In genomic region chr4:184402239-184402638, GRCh38 we compare ENCODE assay signal across 15 cellular contexts.
A peak's percentile ranks its signal among the peaks of the same experiment; 100 is the strongest.
DNase-seq lines count a peak whose midpoint lies in the region; ATAC-seq and TF ChIP-seq lines count a peak whose summit lies in the region.
"Had no signal": no experiment of that assay in that cellular context is flagged by ENCODE, and none has a peak within 500 bp of the region (broad histone marks: within the 10 kb centered on the region; RNA-seq: fewer than 3 reads in every experiment).

No MANE protein-coding gene starts in this region.

- H3K9me3 Mint-ChIP-seq in MCF 10A (ENCODE audit: unreplicated experiment) = no peaks in the 10 kb centered on the region
- no peaks in the 10 kb centered on the region for H3K9me3 Mint-ChIP-seq in activated naive CD8-positive, alpha-beta T cell treated with anti-CD3 and anti-CD28 coated beads, Interleukin-2, amount 50 U/mL, for 24 hours
- no peaks in the 10 kb centered on the region for H3K9me3 Mint-ChIP-seq in natural killer cell
- H3K9me3 Mint-ChIP-seq in stimulated activated naive B cell treated with anti-CD40 and anti-IgM and Interleukin-4, amounts not matched to agents 10 μg/mL and 1 μg/mL and 100 μg/mL, for 72 hours = no peaks in the 10 kb centered on the region
- H3K9me3 Mint-ChIP-seq in CD4-positive, alpha-beta T cell = no peaks in the 10 kb centered on the region
- H3K9me3 Mint-ChIP-seq: activated T-cell treated with anti-CD3 and anti-CD28 coated beads, Interleukin-2, amount 50 U/mL, for 72 hours; IgD-negative memory B cell had no signal

- H3K4me1 ChIP-seq in breast epithelium = no peaks in the 10 kb centered on the region

- H3K4me1 Mint-ChIP-seq in MCF 10A (ENCODE audit: insufficient read depth, unreplicated experiment) (peaks cover 31% of the 10 kb centered on the region), natural killer cell (peaks cover 28% of the 10 kb centered on the region in 2 donors)
- H3K4me1 Mint-ChIP-seq in activated naive CD8-positive, alpha-beta T cell treated with anti-CD3 and anti-CD28 coated beads, Interleukin-2, amount 50 U/mL, for 24 hours = peaks cover 39% of the 10 kb centered on the region
- H3K4me1 Mint-ChIP-seq in stimulated activated naive B cell treated with anti-CD40 and anti-IgM and Interleukin-4, amounts not matched to agents 10 μg/mL and 1 μg/mL and 100 μg/mL, for 72 hours = peaks cover 37 to 90% of the 10 kb centered on the region in 2 donors
- no peaks in the 10 kb centered on the region for H3K4me1 Mint-ChIP-seq in CD4-positive, alpha-beta T cell (ENCODE audit: low read depth)

- BruUV-seq in MCF 10A (replicated peaks; lab: Mats Ljungman, UMichigan) = no TSS peak

- no peaks in the 10 kb centered on the region for H3K27me3 Mint-ChIP-seq in MCF 10A (ENCODE audit: insufficient read depth, unreplicated experiment)
- H3K27me3 Mint-ChIP-seq in activated naive CD8-positive, alpha-beta T cell treated with anti-CD3 and anti-CD28 coated beads, Interleukin-2, amount 50 U/mL, for 24 hours = no peaks in the 10 kb centered on the region
- H3K27me3 Mint-ChIP-seq in natural killer cell (ENCODE audit: low read depth in 2 of 2) = no peaks in the 10 kb centered on the region
- H3K27me3 Mint-ChIP-seq in stimulated activated naive B cell treated with anti-CD40 and anti-IgM and Interleukin-4, amounts not matched to agents 10 μg/mL and 1 μg/mL and 100 μg/mL, for 72 hours = no peaks in the 10 kb centered on the region
- no peaks in the 10 kb centered on the region for H3K27me3 Mint-ChIP-seq in CD4-positive, alpha-beta T cell
- H3K27me3 Mint-ChIP-seq: IgD-negative memory B cell had no signal

- ATAC-seq in activated naive CD8-positive, alpha-beta T cell treated with anti-CD3 and anti-CD28 coated beads, Interleukin-2, amount 50 U/mL, for 24 hours = no peak
- ATAC-seq in natural killer cell (no peak), HG03025 (IDR thresholded peaks at IDR 0.05; ENCODE audit: low FRiP score, unreplicated experiment) (no peak)
- no peak for ATAC-seq in stimulated activated naive B cell treated with anti-CD40 and anti-IgM and Interleukin-4, amounts not matched to agents 10 μg/mL and 1 μg/mL and 100 μg/mL, for 72 hours (replicated peaks)
- ATAC-seq in CD4-positive, alpha-beta T cell (ENCODE audit: poor library complexity) = no peak
- ATAC-seq: A549; activated T-cell treated with anti-CD3 and anti-CD28 coated beads, Interleukin-2, amount 50 U/mL, for 72 hours; HCT116 had no signal

- POLR2A ChIA-PET in MCF 10A (lab: Yijun Ruan, JAX) = interaction anchor here (1.2 to 2.2 kb wide), 3 partner anchors 12 to 135 kb away, joined by 4 to 10 read pairs (median 9); partner anchors contain the start of gene IRF2
- POLR2A ChIA-PET in CD4-positive, alpha-beta T cell (lab: Charles Lee) = interaction anchor here (0.5 kb wide), 1 partner anchor 171 kb away, joined by 4 read pairs; no protein-coding TSS in a partner anchor

- CTCF ChIA-PET in MCF 10A (lab: Yijun Ruan, JAX) = no interaction called here
- CTCF ChIA-PET in CD4-positive, alpha-beta T cell (lab: Charles Lee) = no interaction called here

- H3K9me3 ChIP-seq in breast epithelium = no peaks in the 10 kb centered on the region
- H3K9me3 ChIP-seq in MG63 = no peaks in the 10 kb centered on the region
- no peaks in the 10 kb centered on the region for H3K9me3 ChIP-seq in CD4-positive, alpha-beta T cell (ENCODE audit: control insufficient read depth, low read length)
- H3K9me3 ChIP-seq: A549, ovary, SJSA1 had no signal

- H3K36me3 ChIP-seq in breast epithelium = no peaks in the 10 kb centered on the region
- H3K36me3 ChIP-seq in MG63 = peaks cover 2% of the 10 kb centered on the region; the same call in 1 of the 2 replicates
- H3K36me3 ChIP-seq: ovary had no signal

- H3K27me3 ChIP-seq in breast epithelium (no peaks in the 10 kb centered on the region), MG63 (no peaks in the 10 kb centered on the region)
- no peaks in the 10 kb centered on the region for H3K27me3 ChIP-seq in CD4-positive, alpha-beta T cell (ENCODE audit: control insufficient read depth, insufficient read depth, low read length)
- H3K27me3 ChIP-seq: ovary, SJSA1 had no signal

- no peak for TF ChIP-seq POLR2A in breast epithelium (IDR thresholded peaks at IDR 0.05)

- H3K4me3 ChIP-seq in breast epithelium = no peak overlapping the region
- H3K4me3 ChIP-seq in MG63 = no peak overlapping the region
- H3K4me3 ChIP-seq: A549, ovary, PC-9, SJSA1 had no signal

- H3K27ac ChIP-seq in breast epithelium = no peak overlapping the region
- H3K27ac ChIP-seq in CD4-positive, alpha-beta T cell (ENCODE audit: low read depth, low read length) = no peak overlapping the region
- H3K27ac ChIP-seq: A549, PC-9, SJSA1 had no signal

- H3K27ac Mint-ChIP-seq in MCF 10A (ENCODE audit: low read depth, unreplicated experiment) (peak overlapping the region; percentile 88), natural killer cell (peak overlapping the region; percentile 19 to 52)
- peak overlapping the region; percentile 62 for H3K27ac Mint-ChIP-seq in activated naive CD8-positive, alpha-beta T cell treated with anti-CD3 and anti-CD28 coated beads, Interleukin-2, amount 50 U/mL, for 24 hours
- peak overlapping the region; percentile 87 for H3K27ac Mint-ChIP-seq in stimulated activated naive B cell treated with anti-CD40 and anti-IgM and Interleukin-4, amounts not matched to agents 10 μg/mL and 1 μg/mL and 100 μg/mL, for 72 hours
- no peak overlapping the region for H3K27ac Mint-ChIP-seq in CD4-positive, alpha-beta T cell
- H3K27ac Mint-ChIP-seq: activated T-cell treated with anti-CD3 and anti-CD28 coated beads, Interleukin-2, amount 50 U/mL, for 72 hours; IgD-negative memory B cell had no signal

- peaks cover 64% of the 10 kb centered on the region for H3K36me3 Mint-ChIP-seq in MCF 10A (ENCODE audit: insufficient read depth, unreplicated experiment)
- H3K36me3 Mint-ChIP-seq in activated naive CD8-positive, alpha-beta T cell treated with anti-CD3 and anti-CD28 coated beads, Interleukin-2, amount 50 U/mL, for 24 hours (ENCODE audit: low read depth) = peaks cover 51% of the 10 kb centered on the region
- H3K36me3 Mint-ChIP-seq in natural killer cell = peaks cover 7% of the 10 kb centered on the region
- H3K36me3 Mint-ChIP-seq in stimulated activated naive B cell treated with anti-CD40 and anti-IgM and Interleukin-4, amounts not matched to agents 10 μg/mL and 1 μg/mL and 100 μg/mL, for 72 hours = peaks cover 71 to 80% of the 10 kb centered on the region in 2 donors
- H3K36me3 Mint-ChIP-seq in CD4-positive, alpha-beta T cell (ENCODE audit: low read depth) = peaks cover 94% of the 10 kb centered on the region

- H3K4me3 Mint-ChIP-seq in MCF 10A (ENCODE audit: unreplicated experiment) (no peak overlapping the region), natural killer cell (no peak overlapping the region)
- H3K4me3 Mint-ChIP-seq in activated naive CD8-positive, alpha-beta T cell treated with anti-CD3 and anti-CD28 coated beads, Interleukin-2, amount 50 U/mL, for 24 hours = no peak overlapping the region
- H3K4me3 Mint-ChIP-seq in stimulated activated naive B cell treated with anti-CD40 and anti-IgM and Interleukin-4, amounts not matched to agents 10 μg/mL and 1 μg/mL and 100 μg/mL, for 72 hours = peak overlapping the region in 1 of 2 donors; percentile 14
- no peak overlapping the region for H3K4me3 Mint-ChIP-seq in CD4-positive, alpha-beta T cell
- H3K4me3 Mint-ChIP-seq: activated T-cell treated with anti-CD3 and anti-CD28 coated beads, Interleukin-2, amount 50 U/mL, for 72 hours; IgD-negative memory B cell had no signal

- TF ChIP-seq CTCF in MCF 10A (IDR thresholded peaks at IDR 0.05; ENCODE audit: unreplicated experiment) (no peak), breast epithelium (IDR thresholded peaks at IDR 0.05) (no peak), natural killer cell (IDR thresholded peaks at IDR 0.05) (no peak)
- TF ChIP-seq CTCF in CD4-positive, alpha-beta T cell (IDR thresholded peaks at IDR 0.05) = no peak

- intact Hi-C loops in MCF 10A (cut with micrococcal nuclease) (no loop called here), breast epithelium (cut with DNase I; ENCODE audit: low total_unique reads) (no loop called here), natural killer cell (cut with micrococcal nuclease) (no loop called here)
- intact Hi-C loops in CD4-positive, alpha-beta T cell (cut with DNase I, micrococcal nuclease) = no loop called here

- DNase-seq in MCF 10A (ENCODE audit: unreplicated experiment) (no peak), breast epithelium (ENCODE audit: low spot score in 2 of 2) (no peak), natural killer cell (no peak), MG63 (no peak)
- DNase-seq in activated naive CD8-positive, alpha-beta T cell treated with anti-CD3 and anti-CD28 coated beads, Interleukin-2, amount 50 U/mL, for 24 hours = no peak
- no peak for DNase-seq in stimulated activated naive B cell treated with anti-CD40 and anti-IgM and Interleukin-4, amounts not matched to agents 10 μg/mL and 1 μg/mL and 100 μg/mL, for 72 hours
- no peak for DNase-seq in CD4-positive, alpha-beta T cell
- DNase-seq: activated T-cell treated with anti-CD3 and anti-CD28 coated beads, Interleukin-2, amount 50 U/mL, for 72 hours; ovary; PC-9 had no signal
